In genomic region chr9:79686381-79687130, GRCh38 we compare ENCODE assay signal across 9 cellular contexts.
DNase-seq lines count a peak whose midpoint lies in the region; ATAC-seq and TF ChIP-seq lines count a peak whose summit lies in the region.
"Had no signal": no experiment of that assay in that cellular context is flagged by ENCODE, and none has a peak within 500 bp of the region (broad histone marks: within the 10 kb centered on the region; RNA-seq: fewer than 3 reads in every experiment).

No MANE protein-coding gene starts in this region.

- no peaks in the 10 kb centered on the region for H3K9me3 ChIP-seq in CD4-positive, alpha-beta memory T cell (ENCODE audit: control insufficient read depth in 1 of 2, low read length in 2 of 2)
- H3K9me3 ChIP-seq in mammary epithelial cell (replicated peaks; ENCODE audit: insufficient read depth, low read length) (no peaks in the 10 kb centered on the region), Karpas-422 (ENCODE audit: low read length) (no peaks in the 10 kb centered on the region)
- H3K9me3 ChIP-seq: body of pancreas had no signal

- H3K36me3 ChIP-seq in CD4-positive, alpha-beta memory T cell (ENCODE audit: insufficient read depth, low read length) = no peaks in the 10 kb centered on the region
- H3K36me3 ChIP-seq in mammary epithelial cell (ENCODE audit: insufficient read depth, low read length) = peaks cover 3% of the 10 kb centered on the region
- peaks cover 5% of the 10 kb centered on the region; the same call in 1 of the 2 replicates for H3K36me3 ChIP-seq in Karpas-422 (ENCODE audit: insufficient read depth, low read length)

- H3K79me2 ChIP-seq in mammary epithelial cell (ENCODE audit: insufficient read depth, low read length) (no peaks in the 10 kb centered on the region), Karpas-422 (ENCODE audit: low read length) (peaks cover 91% of the 10 kb centered on the region)

- peaks cover 36 to 72% (median 57%) of the 10 kb centered on the region in 4 donors for H3K4me1 Mint-ChIP-seq in CD4-positive, alpha-beta memory T cell
- H3K4me1 Mint-ChIP-seq in natural killer cell = peaks cover 55 to 61% of the 10 kb centered on the region in 2 donors

- H3K36me3 Mint-ChIP-seq in CD4-positive, alpha-beta memory T cell = peaks cover 13% of the 10 kb centered on the region in 2 donors
- H3K36me3 Mint-ChIP-seq in natural killer cell = no peaks in the 10 kb centered on the region

- peak overlapping the region in 6 of 7 donors; percentile 7 to 77 (median 62) for H3K27ac Mint-ChIP-seq in CD4-positive, alpha-beta memory T cell
- peak overlapping the region; percentile 82 to 84 for H3K27ac Mint-ChIP-seq in natural killer cell

- H4K20me1 ChIP-seq in mammary epithelial cell (ENCODE audit: insufficient read depth, low read length) (no peaks in the 10 kb centered on the region), Karpas-422 (ENCODE audit: insufficient read depth, low read depth, low read length) (no peaks in the 10 kb centered on the region)

- no peak overlapping the region for H3K4me3 ChIP-seq in CD4-positive, alpha-beta memory T cell (ENCODE audit: low read length in 2 of 2)
- H3K4me3 ChIP-seq in mammary epithelial cell (replicated peaks in 1 of 3; ENCODE audit: insufficient read depth in 1 of 3, low read depth in 2 of 3, low read length in 3 of 3) (peak overlapping the region in 1 of 3 experiments; percentile 19), Karpas-422 (ENCODE audit: low read length) (no peak overlapping the region)
- H3K4me3 ChIP-seq: body of pancreas had no signal

- H3K4me3 Mint-ChIP-seq in CD4-positive, alpha-beta memory T cell = peak overlapping the region in 5 of 8 donors; percentile 1 to 65 (median 35)
- H3K4me3 Mint-ChIP-seq in natural killer cell = peak overlapping the region; percentile 80

- dilution Hi-C loops in mammary epithelial cell (cut with HindIII; ENCODE audit: low sequenced_read_pairs) = loop anchor here (5.0 kb wide), 1 partner anchor 74 kb away; no protein-coding TSS in a partner anchor

- H3K27ac ChIP-seq in CD4-positive, alpha-beta memory T cell (ENCODE audit: low read depth, low read length) = no peak overlapping the region
- H3K27ac ChIP-seq in mammary epithelial cell (ENCODE audit: insufficient read depth, low read depth, low read length) (peak overlapping the region; percentile 66), Karpas-422 (ENCODE audit: low read length) (no peak overlapping the region)
- H3K27ac ChIP-seq: body of pancreas had no signal

- H3K4me2 ChIP-seq in mammary epithelial cell (ENCODE audit: insufficient read depth, low read depth, low read length) (peak overlapping the region; percentile 72), Karpas-422 (ENCODE audit: low read depth, low read length, poor library complexity, severe bottlenecking) (no peak overlapping the region)

- CTCF ChIA-PET in CD4-positive, alpha-beta memory T cell (lab: Charles Lee; ENCODE audit: partially characterized antibody) = no interaction called here
- CTCF ChIA-PET in mammary epithelial cell (lab: Charles Lee; ENCODE audit: low non-redundant PET) = no interaction called here

- intact Hi-C loops in CD4-positive, alpha-beta memory T cell (cut with micrococcal nuclease) = no loop called here
- intact Hi-C loops in mammary epithelial cell (cut with micrococcal nuclease) = loop anchor here (2.0 kb wide), 2 partner anchors 16 to 114 kb away; no protein-coding TSS in a partner anchor
- intact Hi-C loops in natural killer cell (cut with micrococcal nuclease) = loop anchor here (2.0 kb wide), 1 partner anchor 62 kb away; no protein-coding TSS in a partner anchor

- no peaks in the 10 kb centered on the region for H3K27me3 ChIP-seq in CD4-positive, alpha-beta memory T cell (ENCODE audit: insufficient read depth, low read length)
- H3K27me3 ChIP-seq in mammary epithelial cell (ENCODE audit: insufficient read depth, low read length) (no peaks in the 10 kb centered on the region), Karpas-422 (ENCODE audit: low read length) (no peaks in the 10 kb centered on the region)
- H3K27me3 ChIP-seq: body of pancreas had no signal

- WGBS in mammary epithelial cell (ENCODE audit: low coverage, missing lambda C conversion rate) = 3% methylated on average over 8 of the region's 8 CpGs

- peak overlapping the region; percentile 60 for H3K9ac ChIP-seq in mammary epithelial cell (ENCODE audit: insufficient read depth, low read length)
- no peak overlapping the region for H3K9ac ChIP-seq in Karpas-422 (ENCODE audit: low read length)

- no peaks in the 10 kb centered on the region for H3K27me3 Mint-ChIP-seq in CD4-positive, alpha-beta memory T cell
- H3K27me3 Mint-ChIP-seq in natural killer cell (ENCODE audit: low read depth in 2 of 2) = no peaks in the 10 kb centered on the region

- in situ Hi-C loops in mammary epithelial cell (cut with MboI; ENCODE audit: low sequenced_read_pairs in 2 of 2) = loop anchor here in 1 of 2 donors (25.0 kb wide), 1 partner anchor 99 kb away; no protein-coding TSS in a partner anchor

- H2AFZ ChIP-seq in mammary epithelial cell (ENCODE audit: low read depth, low read length) = peak overlapping the region; percentile 76
- H2AFZ ChIP-seq in Karpas-422 (ENCODE audit: low read length) = no peak overlapping the region

- TF ChIP-seq CTCF in mammary epithelial cell (conservative IDR thresholded peaks at IDR 0.05 in 1 of 2, IDR thresholded peaks at IDR 0.05 in 1 of 2; ENCODE audit: extremely low read depth in 1 of 2, insufficient read depth in 1 of 2, low read depth in 1 of 2, low read length in 2 of 2) (peak in 1 of 2 donors; percentile 6), natural killer cell (IDR thresholded peaks at IDR 0.05) (no peak)

- DNase-seq in CD4-positive, alpha-beta memory T cell = no peak
- DNase-seq in HS-27A (ENCODE audit: low read depth) (peak; percentile 87), mammary epithelial cell (peak; percentile 88), natural killer cell (no peak), Karpas-422 (no peak), HT-29 (ENCODE audit: low spot score) (no peak)
- no peak for DNase-seq in stimulated activated CD8-positive, alpha-beta memory T cell treated with anti-CD3 and anti-CD28 coated beads, Interleukin-4, amount 100 ng/mL, for 48 hours
- DNase-seq: body of pancreas had no signal

- no TSS peak for BruUV-seq in mammary epithelial cell (replicated peaks; lab: Mats Ljungman, UMichigan)

- POLR2A ChIA-PET in CD4-positive, alpha-beta memory T cell (lab: Charles Lee; ENCODE audit: partially characterized antibody) = interaction anchor here (1.4 to 2.8 kb wide), 2 partner anchors 11 to 115 kb away, joined by 3 to 8 read pairs; partner anchors contain the start of gene TLE4

- ATAC-seq in natural killer cell (peak; percentile 27 to 33 (median 30)), GM21367 (IDR thresholded peaks at IDR 0.05; ENCODE audit: unreplicated experiment) (no peak)
- ATAC-seq: body of pancreas had no signal

- no peaks in the 10 kb centered on the region for H3K9me2 ChIP-seq in Karpas-422 (replicated peaks; ENCODE audit: insufficient read depth, low read length)

- peaks cover 11% of the 10 kb centered on the region for H3K4me1 ChIP-seq in CD4-positive, alpha-beta memory T cell (ENCODE audit: insufficient read depth, low read length)
- H3K4me1 ChIP-seq in mammary epithelial cell (ENCODE audit: insufficient read depth, low read length) = peaks cover 38% of the 10 kb centered on the region
- peaks cover 2% of the 10 kb centered on the region; the same call in 1 of the 2 replicates for H3K4me1 ChIP-seq in Karpas-422 (ENCODE audit: low read length)

- H3K9me3 Mint-ChIP-seq in CD4-positive, alpha-beta memory T cell = peaks cover 0 to 2% (median 0%) of the 10 kb centered on the region in 8 donors
- no peaks in the 10 kb centered on the region for H3K9me3 Mint-ChIP-seq in natural killer cell

Comparison
In these comparisons a context has a peak if more than half of its experiments do, and no peak if none do; other contexts are left out.
1. DNase-seq: peak in HS-27A (single experiment) and mammary epithelial cell (single experiment); none in CD4-positive, alpha-beta memory T cell (0 of 5), natural killer cell (single experiment), Karpas-422 (single experiment), stimulated activated CD8-positive, alpha-beta memory T cell treated with anti-CD3 and anti-CD28 coated beads, Interleukin-4, amount 100 ng/mL, for 48 hours (single experiment) and HT-29 (single experiment).